In the genomic region with DNA sequence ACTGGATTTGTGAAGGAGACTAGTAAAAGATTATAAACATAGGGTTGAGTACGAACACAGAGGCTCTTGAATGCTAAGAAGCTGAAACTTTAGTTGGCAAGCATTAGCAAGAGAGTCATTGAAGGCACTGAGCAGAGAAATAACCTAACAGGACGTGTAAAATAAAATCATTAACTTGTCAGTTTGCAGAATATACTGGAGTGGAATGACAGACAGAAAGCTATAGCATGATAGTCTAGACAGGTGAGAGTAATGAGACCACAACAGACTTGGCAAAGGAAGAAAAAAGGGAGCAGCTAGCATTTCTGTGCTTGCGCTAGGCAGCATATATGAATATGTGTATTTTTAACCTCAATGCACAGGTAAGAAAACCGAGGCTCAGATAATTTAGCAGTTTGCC, we compare ENCODE assay signal across 8 cellular contexts.
"Had no signal": no experiment of that assay in that cellular context is flagged by ENCODE, and none has a peak within 500 bp of the region (broad histone marks: within the 10 kb centered on the region; RNA-seq: fewer than 3 reads in every experiment).

No MANE protein-coding gene starts in this region.

- H3K9ac ChIP-seq: GM23248 had no signal

- H3K27ac ChIP-seq: GM23248, HL-60 had no signal

- H2AFZ ChIP-seq: GM23248 had no signal

- H3K4me3 ChIP-seq: GM23248, HAP-1 had no signal

- H3K27me3 Mint-ChIP-seq: IgD-negative memory B cell had no signal

- DNase-seq: GM23248, GOT3, H7 had no signal

- H3K9me3 ChIP-seq: HAP-1 had no signal

- ATAC-seq: HCT116, HepG2 had no signal

- H3K4me1 ChIP-seq: HAP-1 had no signal

- H3K4me3 Mint-ChIP-seq: IgD-negative memory B cell had no signal

- H3K9me3 Mint-ChIP-seq: IgD-negative memory B cell had no signal
